Comparison of ENCODE assay signal across 20 cellular contexts in genomic region chr5:35717718-35718117, GRCh38.
DNase-seq lines count a peak whose midpoint lies in the region; TF ChIP-seq lines count a peak whose summit lies in the region.
"Had no signal": no experiment of that assay in that cellular context is flagged by ENCODE, and none has a peak within 500 bp of the region (broad histone marks: within the 10 kb centered on the region; RNA-seq: fewer than 3 reads in every experiment).

No MANE protein-coding gene starts in this region.

- TF ChIP-seq POLR2A in prostate gland (IDR thresholded peaks at IDR 0.05), result no peak

- H3K23ac ChIP-seq in mesendoderm (ENCODE audit: low read length), result no peak overlapping the region

- H3K4me3 Mint-ChIP-seq in endodermal cell, result no peak overlapping the region
- H3K4me3 Mint-ChIP-seq: CD4-positive, alpha-beta memory T cell had no signal

- H3F3A ChIP-seq in Loucy (ENCODE audit: low read depth), result no peaks in the 10 kb centered on the region

- H2BK120ac ChIP-seq in mesendoderm (ENCODE audit: low read depth, low read length), result no peak overlapping the region

- H3K4me1 ChIP-seq in Loucy (ENCODE audit: insufficient read depth, low read length, poor library complexity, severe bottlenecking) (no peaks in the 10 kb centered on the region), endodermal cell (ENCODE audit: control insufficient read depth, insufficient read depth, low read length) (no peaks in the 10 kb centered on the region), mesendoderm (ENCODE audit: control insufficient read depth, low read depth, low read length) (no peaks in the 10 kb centered on the region), prostate gland (replicated peaks) (no peaks in the 10 kb centered on the region)
- H3K4me1 ChIP-seq: BLaER1 had no signal

- H3K79me2 ChIP-seq in Loucy (ENCODE audit: insufficient read depth, low read length), result no peaks in the 10 kb centered on the region
- H3K79me2 ChIP-seq in mesendoderm (ENCODE audit: control insufficient read depth, insufficient read depth, low read length), result no peaks in the 10 kb centered on the region

- H3K27ac ChIP-seq in endodermal cell (ENCODE audit: low read depth, low read length) (no peak overlapping the region), mesendoderm (ENCODE audit: low read depth, low read length) (no peak overlapping the region), prostate gland (no peak overlapping the region)
- H3K27ac ChIP-seq: BLaER1, PC-9, RWPE1 had no signal

- H3K4me3 ChIP-seq in Loucy (ENCODE audit: low read length, poor library complexity, severe bottlenecking) (no peak overlapping the region), endodermal cell (ENCODE audit: low read length) (no peak overlapping the region), mesendoderm (ENCODE audit: low read length) (no peak overlapping the region), prostate gland (no peak overlapping the region)
- H3K4me3 ChIP-seq: BLaER1, PC-9 had no signal

- 0 out of 2 replicates have a peak, but pooled peaks cover 2% of the 10 kb centered on the region for H3K9me3 ChIP-seq in Loucy (ENCODE audit: insufficient read depth, low read depth, low read length)
- no peaks in the 10 kb centered on the region for H3K9me3 ChIP-seq in endodermal cell (ENCODE audit: control insufficient read depth, low read length)
- H3K9me3 ChIP-seq in prostate gland, result no peaks in the 10 kb centered on the region

- H3K27ac Mint-ChIP-seq in endodermal cell, result no peak overlapping the region

- H3K79me1 ChIP-seq in mesendoderm (ENCODE audit: low read length), result no peaks in the 10 kb centered on the region

- no peaks in the 10 kb centered on the region for H3K27me3 Mint-ChIP-seq in endodermal cell (ENCODE audit: insufficient read depth)
- H3K27me3 Mint-ChIP-seq: CD4-positive, alpha-beta memory T cell had no signal

- H3K9me3 Mint-ChIP-seq in endodermal cell, result peaks cover 3% of the 10 kb centered on the region

- H3K36me3 ChIP-seq in Loucy (ENCODE audit: insufficient read depth, low read length) (no peaks in the 10 kb centered on the region; the same call in 1 of the 2 replicates), endodermal cell (ENCODE audit: control insufficient read depth, insufficient read depth, low read length) (no peaks in the 10 kb centered on the region), mesendoderm (ENCODE audit: control insufficient read depth, insufficient read depth, low read length) (no peaks in the 10 kb centered on the region), prostate gland (no peaks in the 10 kb centered on the region)
- H3K36me3 ChIP-seq: BLaER1 had no signal

- H3K9me2 ChIP-seq in Loucy (replicated peaks; ENCODE audit: low read depth, low read length), result no peaks in the 10 kb centered on the region

- DNase-seq in stimulated activated CD4-positive, alpha-beta T cell treated with anti-CD3 and anti-CD28 coated beads, Interleukin-1b, Interleukin-23, amount 100 ng/mL, for 48 hours, result peak; percentile 12
- DNase-seq in stimulated activated CD4-positive, alpha-beta T cell treated with anti-CD3 and anti-CD28 coated beads, Interleukin-2, amount 100 ng/mL, for 48 hours, result no peak
- DNase-seq in endodermal cell (peak; percentile 48), mesendoderm (peak; percentile 10), amygdala (lab: John Stamatoyannopoulos, UW) (no peak), prostate gland (ENCODE audit: low spot score) (no peak)
- DNase-seq in effector CD8-positive, alpha-beta T cell (lab: John Stamatoyannopoulos, UW), result no peak
- DNase-seq: CD4-positive, alpha-beta memory T cell; GF-D8; H7; NCI-H1105 treated with DMSO at 0.1 percent for 48 hours; NCI-H1694; NCI-H2107; NCI-H510A treated with DMSO at 0.1 percent for 48 hours; NCI-H82; PC-9; SIG-M5 had no signal

- H4K5ac ChIP-seq in mesendoderm (ENCODE audit: low read length), result no peak overlapping the region

- no peak overlapping the region for H2BK5ac ChIP-seq in mesendoderm (ENCODE audit: low read length)

- no peak overlapping the region for H2AK5ac ChIP-seq in mesendoderm (ENCODE audit: low read length)

- H3K4me2 ChIP-seq in Loucy (ENCODE audit: low read depth, low read length, poor library complexity, severe bottlenecking), result no peak overlapping the region
- H3K4me2 ChIP-seq in mesendoderm (ENCODE audit: low read length), result no peak overlapping the region
- H3K4me2 ChIP-seq: BLaER1, PC-9 had no signal

- no peak overlapping the region for H3K4ac ChIP-seq in mesendoderm (ENCODE audit: low read depth, low read length)

- no peak overlapping the region for H3K18ac ChIP-seq in mesendoderm (ENCODE audit: low read length)

- intact Hi-C loops in prostate gland (cut with DNase I), result no loop called here

- peak; percentile 16; the same call in 1 of the 2 replicates for TF ChIP-seq CTCF in Loucy (conservative IDR thresholded peaks at IDR 0.05; ENCODE audit: low read length)
- peak; percentile 25 for TF ChIP-seq CTCF in endodermal cell (conservative IDR thresholded peaks at IDR 0.05)
- no peak for TF ChIP-seq CTCF in prostate gland (IDR thresholded peaks at IDR 0.05)

- no peak overlapping the region for H4K8ac ChIP-seq in mesendoderm (ENCODE audit: low read depth, low read length)

- H2BK15ac ChIP-seq in mesendoderm (replicated peaks; ENCODE audit: low read depth), result no peak overlapping the region

- no peak overlapping the region for H2AFZ ChIP-seq in Loucy (ENCODE audit: low read length)
- H2AFZ ChIP-seq: PC-9 had no signal

- no peaks in the 10 kb centered on the region for H3K27me3 ChIP-seq in Loucy (ENCODE audit: insufficient read depth, low read length, poor library complexity, severe bottlenecking)
- no peaks in the 10 kb centered on the region for H3K27me3 ChIP-seq in endodermal cell (ENCODE audit: control insufficient read depth, insufficient read depth, low read length, poor library complexity, severe bottlenecking)
- H3K27me3 ChIP-seq in mesendoderm (ENCODE audit: insufficient read depth, low read length, poor library complexity), result no peaks in the 10 kb centered on the region
- no peaks in the 10 kb centered on the region for H3K27me3 ChIP-seq in prostate gland (replicated peaks; ENCODE audit: insufficient read depth)
- H3K27me3 ChIP-seq: BLaER1 had no signal

- H3K9ac ChIP-seq in Loucy (ENCODE audit: low read depth, low read length, poor library complexity, severe bottlenecking), result no peak overlapping the region
- H3K9ac ChIP-seq in endodermal cell (ENCODE audit: extremely low read depth, low read length, poor library complexity, severe bottlenecking), result no peak overlapping the region
- H3K9ac ChIP-seq in mesendoderm (ENCODE audit: low read length), result no peak overlapping the region
- H3K9ac ChIP-seq: BLaER1 had no signal

- no peaks in the 10 kb centered on the region for H4K20me1 ChIP-seq in Loucy (ENCODE audit: insufficient read depth, low read length, poor library complexity, severe bottlenecking)
- H4K20me1 ChIP-seq: BLaER1 had no signal

- no peaks in the 10 kb centered on the region for H3K36me3 Mint-ChIP-seq in endodermal cell (ENCODE audit: low read depth)

- WGBS in endodermal cell (ENCODE audit: insufficient coverage in 1 of 2, insufficient read length in 1 of 2), 2 experiments, result 73% methylated on average over 5 of the region's 5 CpGs; no CpG with 5 or more reads in 1 of the 2 experiments
- no CpG with 5 or more reads among the region's 5 CpGs for WGBS in mesendoderm (ENCODE audit: extremely low coverage, insufficient coverage, low lambda C conversion rate)
- 76% methylated on average over 5 of the region's 5 CpGs for WGBS in prostate gland

- H3K4me1 Mint-ChIP-seq in endodermal cell, result no peaks in the 10 kb centered on the region

- H3K56ac ChIP-seq in mesendoderm (ENCODE audit: low read length), result no peak overlapping the region

Comparison
In these comparisons a context has a peak if more than half of its experiments do, and no peak if none do; other contexts are left out.
1. DNase-seq: peak in stimulated activated CD4-positive, alpha-beta T cell treated with anti-CD3 and anti-CD28 coated beads, Interleukin-1b, Interleukin-23, amount 100 ng/mL, for 48 hours (single experiment), endodermal cell (single experiment) and mesendoderm (single experiment); none in stimulated activated CD4-positive, alpha-beta T cell treated with anti-CD3 and anti-CD28 coated beads, Interleukin-2, amount 100 ng/mL, for 48 hours (0 of 2), amygdala (0 of 56), prostate gland (single experiment) and effector CD8-positive, alpha-beta T cell (single experiment).
2. CTCF ChIP-seq: peak in Loucy (single experiment) and endodermal cell (single experiment); none in prostate gland (0 of 4).